In genomic region chr2:232482301-232483238, GRCh38 we compare ENCODE assay signal across 16 cellular contexts. TPM values are rescaled to one million over a fixed set of nuclear protein-coding genes. Genes with fewer than 3 reads are reported as not detected.
DNase-seq lines count a peak whose midpoint lies in the region; ATAC-seq and TF ChIP-seq lines count a peak whose summit lies in the region.
"Had no signal": no experiment of that assay in that cellular context is flagged by ENCODE, and none has a peak within 500 bp of the region (broad histone marks: within the 10 kb centered on the region; RNA-seq: fewer than 3 reads in every experiment).

No MANE protein-coding gene starts in this region.

- no peak overlapping the region for H2AFZ ChIP-seq in osteoblast (ENCODE audit: low read length)
- H2AFZ ChIP-seq: PC-9 had no signal

- H3K9me3 Mint-ChIP-seq in endodermal cell (no peaks in the 10 kb centered on the region), MCF 10A (ENCODE audit: unreplicated experiment) (no peaks in the 10 kb centered on the region)
- H3K9me3 Mint-ChIP-seq in CD8-positive, alpha-beta T cell = no peaks in the 10 kb centered on the region

- ATAC-seq in CD8-positive, alpha-beta T cell = no peak

- intact Hi-C loops in CD8-positive, alpha-beta T cell (cut with DNase I, micrococcal nuclease) = no loop called here
- intact Hi-C loops in MCF 10A (cut with micrococcal nuclease) = no loop called here

- DNase-seq in activated effector memory CD4-positive, alpha-beta T cell treated with anti-CD3 and anti-CD28 coated beads, Interleukin-2, amount 50 U/mL, for 16 hours = peak; percentile 46
- DNase-seq in activated effector memory CD4-positive, alpha-beta T cell treated with Interleukin-2 at 50 U/mL for 16 hours = no peak
- peak; percentile 11 for DNase-seq in 8988T
- DNase-seq in endodermal cell = peak; percentile 32
- peak; percentile 39 for DNase-seq in osteoblast (ENCODE audit: insufficient read length, low spot score, missing footprints)
- no peak for DNase-seq in NCI-H1105 (lab: John Stamatoyannopoulos, UW)
- DNase-seq in CD8-positive, alpha-beta T cell = no peak
- no peak for DNase-seq in MCF 10A (ENCODE audit: unreplicated experiment)
- DNase-seq: DND-41, HCEC 1CT, KG1, NCI-H146, NCI-H2081 treated with DMSO at 0.1 percent for 48 hours, NCI-H524, PC-9 had no signal

- CTCF ChIA-PET in CD8-positive, alpha-beta T cell (lab: Charles Lee) = no interaction called here
- CTCF ChIA-PET in MCF 10A (lab: Yijun Ruan, JAX) = no interaction called here

- no peak overlapping the region for H3K4me2 ChIP-seq in osteoblast (ENCODE audit: insufficient read depth, low read length)
- H3K4me2 ChIP-seq: BLaER1, PC-9 had no signal

- H3K27ac ChIP-seq in endodermal cell (ENCODE audit: low read depth, low read length) = no peak overlapping the region
- H3K27ac ChIP-seq in osteoblast (ENCODE audit: low read depth, low read length) = no peak overlapping the region
- H3K27ac ChIP-seq in CD8-positive, alpha-beta T cell (ENCODE audit: low read depth, low read length) = no peak overlapping the region
- H3K27ac ChIP-seq: BLaER1, PC-9 had no signal

- H3K27me3 Mint-ChIP-seq in endodermal cell (ENCODE audit: insufficient read depth) (peaks cover 51% of the 10 kb centered on the region), MCF 10A (ENCODE audit: insufficient read depth, unreplicated experiment) (peaks cover 23% of the 10 kb centered on the region)
- peaks cover 16% of the 10 kb centered on the region for H3K27me3 Mint-ChIP-seq in CD8-positive, alpha-beta T cell (ENCODE audit: low read depth)

- H3K9ac ChIP-seq in endodermal cell (ENCODE audit: extremely low read depth, low read length, poor library complexity, severe bottlenecking) = no peak overlapping the region
- H3K9ac ChIP-seq: BLaER1 had no signal

- WGBS in endodermal cell (ENCODE audit: insufficient coverage in 1 of 2, insufficient read length in 1 of 2), 2 experiments = 92 to 93% methylated on average over 17 to 31 of the region's 31 CpGs

- no TSS peak for BruUV-seq in MCF 10A (replicated peaks; lab: Mats Ljungman, UMichigan)

- no peaks in the 10 kb centered on the region for H3K79me2 ChIP-seq in osteoblast (ENCODE audit: insufficient read depth, low read length)

- no peaks in the 10 kb centered on the region for H4K20me1 ChIP-seq in osteoblast (ENCODE audit: insufficient read depth, low read length)

- H3K4me3 ChIP-seq in endodermal cell (ENCODE audit: low read length) = no peak overlapping the region
- no peak overlapping the region for H3K4me3 ChIP-seq in osteoblast (ENCODE audit: insufficient read depth, low read length)
- no peak overlapping the region for H3K4me3 ChIP-seq in CD8-positive, alpha-beta T cell (ENCODE audit: low read depth, low read length)
- H3K4me3 ChIP-seq: BLaER1, PC-9 had no signal

- H3K9me3 ChIP-seq in endodermal cell (ENCODE audit: control insufficient read depth, low read length) (no peaks in the 10 kb centered on the region), osteoblast (ENCODE audit: low read depth, low read length) (no peaks in the 10 kb centered on the region)
- no peaks in the 10 kb centered on the region for H3K9me3 ChIP-seq in CD8-positive, alpha-beta T cell (ENCODE audit: low read length)

- H3K36me3 ChIP-seq in endodermal cell (ENCODE audit: control insufficient read depth, insufficient read depth, low read length) (no peaks in the 10 kb centered on the region), osteoblast (ENCODE audit: insufficient read depth, low read length) (no peaks in the 10 kb centered on the region)
- H3K36me3 ChIP-seq in CD8-positive, alpha-beta T cell (ENCODE audit: insufficient read depth, low read length) = no peaks in the 10 kb centered on the region
- H3K36me3 ChIP-seq: BLaER1 had no signal

- H3K36me3 Mint-ChIP-seq in endodermal cell (ENCODE audit: low read depth) (no peaks in the 10 kb centered on the region), MCF 10A (ENCODE audit: insufficient read depth, unreplicated experiment) (no peaks in the 10 kb centered on the region)
- no peaks in the 10 kb centered on the region for H3K36me3 Mint-ChIP-seq in CD8-positive, alpha-beta T cell

- H3K27ac Mint-ChIP-seq in endodermal cell (no peak overlapping the region), MCF 10A (ENCODE audit: low read depth, unreplicated experiment) (no peak overlapping the region)
- no peak overlapping the region for H3K27ac Mint-ChIP-seq in CD8-positive, alpha-beta T cell

- H3K27me3 ChIP-seq in endodermal cell (ENCODE audit: control insufficient read depth, insufficient read depth, low read length, poor library complexity, severe bottlenecking) (peaks cover 51% of the 10 kb centered on the region), osteoblast (ENCODE audit: insufficient read depth, low read length) (peaks cover 33% of the 10 kb centered on the region)
- no peaks in the 10 kb centered on the region for H3K27me3 ChIP-seq in CD8-positive, alpha-beta T cell (ENCODE audit: insufficient read depth, low read length)

- H3K4me1 ChIP-seq in endodermal cell (ENCODE audit: control insufficient read depth, insufficient read depth, low read length) (no peaks in the 10 kb centered on the region), osteoblast (ENCODE audit: insufficient read depth, low read length) (no peaks in the 10 kb centered on the region)
- H3K4me1 ChIP-seq in CD8-positive, alpha-beta T cell (ENCODE audit: insufficient read depth, low read length) = no peaks in the 10 kb centered on the region

- H3K4me1 Mint-ChIP-seq in endodermal cell (peaks cover 3% of the 10 kb centered on the region), MCF 10A (ENCODE audit: insufficient read depth, unreplicated experiment) (no peaks in the 10 kb centered on the region)
- peaks cover 7% of the 10 kb centered on the region for H3K4me1 Mint-ChIP-seq in CD8-positive, alpha-beta T cell (ENCODE audit: low read depth)

- TF ChIP-seq CTCF in endodermal cell (conservative IDR thresholded peaks at IDR 0.05) = no peak
- TF ChIP-seq CTCF in osteoblast (IDR thresholded peaks at IDR 0.05; ENCODE audit: extremely low read depth, low read depth, low read length) = no peak
- no peak for TF ChIP-seq CTCF in CD8-positive, alpha-beta T cell (IDR thresholded peaks at IDR 0.05)
- no peak for TF ChIP-seq CTCF in MCF 10A (IDR thresholded peaks at IDR 0.05; ENCODE audit: unreplicated experiment)

- no peak overlapping the region for H3K4me3 Mint-ChIP-seq in endodermal cell
- no peak overlapping the region for H3K4me3 Mint-ChIP-seq in CD8-positive, alpha-beta T cell
- no peak overlapping the region for H3K4me3 Mint-ChIP-seq in MCF 10A (ENCODE audit: unreplicated experiment)

- POLR2A ChIA-PET in CD8-positive, alpha-beta T cell (lab: Charles Lee) = no interaction called here
- POLR2A ChIA-PET in MCF 10A (lab: Yijun Ruan, JAX) = no interaction called here

RNA-seq across cellular contexts. Expression of gene ECEL1, which starts 5.1 kb away (rescaled TPM):
- 1 to 10 TPM; 1.6 to 4.6 TPM for total RNA-seq in endodermal cell
- 16.1 TPM for polyA plus RNA-seq in endodermal cell (2013, experiment 1 of 2)
- 12.0 TPM for polyA plus RNA-seq in endodermal cell (2013, experiment 2 of 2)
- not detected in 2 replicates for total RNA-seq in osteoblast
- not detected for total RNA-seq in CD8-positive, alpha-beta T cell
- not detected in 2 replicates for total RNA-seq in MCF 10A (2022)
- total RNA-seq: PC-9 had no signal

RNA-seq across cellular contexts. Expression of gene ALPI, which starts 26.6 kb away (rescaled TPM):
- total RNA-seq in endodermal cell (not detected), osteoblast (not detected in 2 replicates), MCF 10A (2022) (not detected in 2 replicates)
- not detected for polyA plus RNA-seq in endodermal cell (2013, experiment 1 of 2)
- polyA plus RNA-seq in endodermal cell (2013, experiment 2 of 2) = not detected
- total RNA-seq in CD8-positive, alpha-beta T cell = not detected
- total RNA-seq: PC-9 had no signal

RNA-seq across cellular contexts. Expression of gene PRSS56, which starts 37.6 kb away (rescaled TPM):
- total RNA-seq in endodermal cell = not detected
- polyA plus RNA-seq in endodermal cell (2013, experiment 1 of 2) = 8.4 TPM
- polyA plus RNA-seq in endodermal cell (2013, experiment 2 of 2) = 3.4 TPM
- not detected in 2 replicates for total RNA-seq in osteoblast
- total RNA-seq in CD8-positive, alpha-beta T cell = not detected
- not detected in 2 replicates for total RNA-seq in MCF 10A (2022)
- total RNA-seq: PC-9 had no signal

RNA-seq across cellular contexts. Expression of gene CHRND, which starts 43.4 kb away (rescaled TPM):
- under 1 TPM in 1 of 2 donors, not detected in 1; 0.11 TPM for total RNA-seq in endodermal cell
- 1.2 TPM for polyA plus RNA-seq in endodermal cell (2013, experiment 1 of 2)
- 0.70 TPM for polyA plus RNA-seq in endodermal cell (2013, experiment 2 of 2)
- not detected in 2 replicates for total RNA-seq in osteoblast
- not detected for total RNA-seq in CD8-positive, alpha-beta T cell
- total RNA-seq in MCF 10A (2022) = not detected in 2 replicates
- total RNA-seq: PC-9 had no signal

RNA-seq across cellular contexts. Expression of gene CHRNG, which starts 56.9 kb away (rescaled TPM):
- not detected for total RNA-seq in endodermal cell
- polyA plus RNA-seq in endodermal cell (2013, experiment 1 of 2) = 0.39 TPM
- polyA plus RNA-seq in endodermal cell (2013, experiment 2 of 2) = 0.33 TPM
- total RNA-seq in osteoblast = not detected in 2 replicates
- not detected for total RNA-seq in CD8-positive, alpha-beta T cell
- not detected in 2 replicates for total RNA-seq in MCF 10A (2022)
- total RNA-seq: PC-9 had no signal

Comparison
In these comparisons a context has a peak if more than half of its experiments do, and no peak if none do; other contexts are left out.
1. DNase-seq: peak in activated effector memory CD4-positive, alpha-beta T cell treated with anti-CD3 and anti-CD28 coated beads, Interleukin-2, amount 50 U/mL, for 16 hours (single experiment), 8988T (single experiment), endodermal cell (single experiment) and osteoblast (single experiment); none in activated effector memory CD4-positive, alpha-beta T cell treated with Interleukin-2 at 50 U/mL for 16 hours (single experiment), NCI-H1105 (single experiment), CD8-positive, alpha-beta T cell (0 of 7) and MCF 10A (single experiment).